Comparison of ENCODE assay signal across 8 cellular contexts in the genomic region with DNA sequence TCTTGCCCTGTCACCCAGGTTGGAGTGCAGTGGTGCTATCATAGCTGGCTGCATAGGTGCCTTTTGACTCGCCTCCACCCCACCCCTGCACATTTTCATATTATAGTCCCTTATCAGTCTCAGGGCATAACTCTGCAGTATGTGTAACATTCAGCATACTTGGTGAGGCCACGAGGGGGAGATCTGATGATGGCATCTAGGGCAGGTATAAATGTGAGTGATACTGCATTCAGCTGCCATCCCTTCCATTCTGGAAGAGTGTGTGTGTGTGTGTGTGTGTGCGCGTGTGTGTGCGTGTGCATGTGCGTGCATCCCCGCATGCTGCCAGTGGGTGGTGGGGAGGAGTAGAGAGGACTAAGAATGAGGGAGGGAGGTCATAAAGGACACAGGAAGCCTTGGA.
DNase-seq lines count a peak whose midpoint lies in the region; ATAC-seq and TF ChIP-seq lines count a peak whose summit lies in the region.

No MANE protein-coding gene starts in this region.

- H3K27me3 ChIP-seq in left lung = no peaks in the 10 kb centered on the region

- DNase-seq in GM10266 (ENCODE audit: extremely low spot score) = no peak
- DNase-seq in Jurkat, Clone E6-1 (ENCODE audit: low read depth, low spot score) = peak; percentile 60
- DNase-seq in activated T-cell treated with anti-CD3 and anti-CD28 coated beads, Interleukin-2, amount 50 U/mL, for 48 hours = peak; percentile 53 to 54
- DNase-seq in left lung = no peak
- no peak for DNase-seq in HuH-7.5 (ENCODE audit: low spot score)
- DNase-seq in AML-193 (lab: John Stamatoyannopoulos, UW) = no peak
- no peak for DNase-seq in NK-92 (lab: John Stamatoyannopoulos, UW; ENCODE audit: unreplicated experiment)

- intact Hi-C loops in left lung (cut with DNase I) = no loop called here

- TF ChIP-seq CTCF in GM10266 (IDR thresholded peaks at IDR 0.05; ENCODE audit: control insufficient read depth, insufficient read depth, low read depth, missing control alignments) (peak; percentile 53), left lung (IDR thresholded peaks at IDR 0.05) (peak in 1 of 2 donors; percentile 9)

- H3K4me1 ChIP-seq in left lung = peaks cover 32 to 73% of the 10 kb centered on the region in 2 donors

- ATAC-seq in left lung = peak; percentile 67
- ATAC-seq in GM21528 (IDR thresholded peaks at IDR 0.05; ENCODE audit: low FRiP score, unreplicated experiment) = no peak

- no peaks in the 10 kb centered on the region for H3K9me3 ChIP-seq in left lung

- no peaks in the 10 kb centered on the region for H3K36me3 ChIP-seq in left lung

- H3K27ac ChIP-seq in left lung = no peak overlapping the region

- H3K4me3 ChIP-seq in Jurkat, Clone E6-1 (ENCODE audit: low read length) = no peak overlapping the region
- H3K4me3 ChIP-seq in left lung = no peak overlapping the region

Comparison
In these comparisons a context has a peak if more than half of its experiments do, and no peak if none do; other contexts are left out.
1. DNase-seq: peak in Jurkat, Clone E6-1 (single experiment) and activated T-cell treated with anti-CD3 and anti-CD28 coated beads, Interleukin-2, amount 50 U/mL, for 48 hours (2 of 2); none in GM10266 (single experiment), left lung (0 of 2), HuH-7.5 (single experiment), AML-193 (0 of 2) and NK-92 (single experiment).